ENCODE assay signal across 27 cellular contexts in genomic region chr18:52991246-52991645, GRCh38.
"Had no signal": no experiment of that assay in that cellular context is flagged by ENCODE, and none has a peak within 500 bp of the region (broad histone marks: within the 10 kb centered on the region; RNA-seq: fewer than 3 reads in every experiment).

No MANE protein-coding gene starts in this region.

- H3K4me3 ChIP-seq: MG63 had no signal

- DNase-seq: Karpas-422, MG63, MM.1S, MV-4-11, NCI-H1048, NCI-H1092 treated with DMSO at 0.1 percent for 48 hours, NCI-H1105, NCI-H1105 treated with DMSO at 0.1 percent for 48 hours, NCI-H1417 treated with DMSO at 0.1 percent for 48 hours, NCI-H1436 treated with DMSO at 0.1 percent for 48 hours, NCI-H146, NCI-H1694, NCI-H1694 treated with DMSO at 0.1 percent for 48 hours, NCI-H187, NCI-H187 treated with DMSO at 0.1 percent for 48 hours, NCI-H1930, NCI-H2029, NCI-H2029 treated with DMSO at 0.1 percent for 48 hours, NCI-H2081 treated with DMSO at 0.1 percent for 48 hours, NCI-H2107, NCI-H2171, NCI-H2227 treated with DMSO at 0.1 percent for 48 hours, NCI-H226, NCI-H345, NCI-H446 treated with DMSO at 0.1 percent for 48 hours, NCI-H510A had no signal

- H3K36me3 ChIP-seq: MG63 had no signal

- H3K27me3 ChIP-seq: MG63 had no signal

- H3K27ac ChIP-seq: KMS-11 had no signal

- H3K9ac ChIP-seq: KMS-11 had no signal

- H3K4me2 ChIP-seq: KMS-11 had no signal

- H3K9me3 ChIP-seq: MG63 had no signal
